ENCODE assay signal across 1 cellular context in genomic region chr17:62172492-62173291, GRCh38.
TF ChIP-seq lines count a peak whose summit lies in the region.

No MANE protein-coding gene starts in this region.

TF ChIP-seq in K562, 482 proteins besides CTCF, POLR2A, EP300 and RAD21 (continued from another document and continues in another):
- 0 out of 4 replicates have a peak, but pooled peaks of 1 of the 2 experiments have one; percentile 40 for TF ChIP-seq MNT (conservative IDR thresholded peaks at IDR 0.05)
- no peak for TF ChIP-seq SIRT6 (IDR thresholded peaks at IDR 0.05; ENCODE audit: low read depth, low read length)
- TF ChIP-seq POLR2G (IDR thresholded peaks at IDR 0.05; ENCODE audit: low read depth, low read length), result 0 out of 2 replicates have a peak, but pooled peaks have one; percentile 21
- peak; percentile 97 for TF ChIP-seq JUND (IDR thresholded peaks at IDR 0.05; ENCODE audit: borderline replicate concordance, low read depth, low read length)
- peak; percentile 97 for TF ChIP-seq JUND (tag; IDR thresholded peaks at IDR 0.05; ENCODE audit: borderline replicate concordance, low read depth, low read length)
- TF ChIP-seq CBX1 (IDR thresholded peaks at IDR 0.05; ENCODE audit: low read depth), result no peak
- TF ChIP-seq ZNF311 (CRISPR knock-in tag; IDR thresholded peaks at IDR 0.05), result peak; percentile 81
- no peak for TF ChIP-seq ZNF512 (tag; IDR thresholded peaks at IDR 0.05)
- no peak for TF ChIP-seq TRIM28 (IDR thresholded peaks at IDR 0.05)
- TF ChIP-seq CBFA2T2 (conservative IDR thresholded peaks at IDR 0.05), result peak; percentile 90
- no peak for TF ChIP-seq ZNF347 (CRISPR knock-in tag; IDR thresholded peaks at IDR 0.05; ENCODE audit: low read depth)
- peak in 1 of 2 experiments; percentile 87; a peak in 3 of 4 replicates for TF ChIP-seq TBL1XR1 (IDR thresholded peaks at IDR 0.05; ENCODE audit: low read length in 2 of 2)
- TF ChIP-seq ZBTB9 (CRISPR knock-in tag; IDR thresholded peaks at IDR 0.05), result no peak
- TF ChIP-seq EHMT2 (IDR thresholded peaks at IDR 0.05), result peak; percentile 71; the same call in 1 of the 2 replicates
- no peak for TF ChIP-seq ZNF124 (CRISPR knock-in tag; IDR thresholded peaks at IDR 0.05)
- TF ChIP-seq RCOR1 (IDR thresholded peaks at IDR 0.05; ENCODE audit: borderline replicate concordance in 1 of 2, low read depth in 2 of 2, low read length in 2 of 2), result peak in 1 of 2 experiments; percentile 93; a peak in 2 of 4 replicates
- TF ChIP-seq STAT5A (IDR thresholded peaks at IDR 0.05; ENCODE audit: borderline replicate concordance, low read length), result peak; percentile 72
- no peak for TF ChIP-seq FOXO4 (CRISPR knock-in tag; IDR thresholded peaks at IDR 0.05)
- no peak for TF ChIP-seq NR4A1 (CRISPR knock-in tag; IDR thresholded peaks at IDR 0.05)
- TF ChIP-seq NR4A1 (tag; IDR thresholded peaks at IDR 0.05), result peak; percentile 55; the same call in 1 of the 2 replicates
- TF ChIP-seq RREB1 (CRISPR knock-in tag; IDR thresholded peaks at IDR 0.05), result no peak
- peak; percentile 77 for TF ChIP-seq THRA (IDR thresholded peaks at IDR 0.05)
- TF ChIP-seq BDP1 (IDR thresholded peaks at IDR 0.05; ENCODE audit: insufficient read depth, insufficient read length), result no peak
- TF ChIP-seq CHD7 (IDR thresholded peaks at IDR 0.05; ENCODE audit: low read depth, low read length), result no peak
- no peak for TF ChIP-seq ZNF274 (IDR thresholded peaks at IDR 0.05; ENCODE audit: borderline replicate concordance, low read depth, low read length)
- peak; percentile 46; the same call in 1 of the 2 replicates for TF ChIP-seq HMBOX1 (IDR thresholded peaks at IDR 0.05)
